ENCODE assay signal across 13 cellular contexts in genomic region chr17:51015145-51015558, GRCh38.
DNase-seq lines count a peak whose midpoint lies in the region; ATAC-seq and TF ChIP-seq lines count a peak whose summit lies in the region.
"Had no signal": no experiment of that assay in that cellular context is flagged by ENCODE, and none has a peak within 500 bp of the region (broad histone marks: within the 10 kb centered on the region; RNA-seq: fewer than 3 reads in every experiment).

No MANE protein-coding gene starts in this region.

- H3K79me2 ChIP-seq in SK-N-SH (ENCODE audit: insufficient read depth): peaks cover 13% of the 10 kb centered on the region

- no peak for ATAC-seq in HG03469 (IDR thresholded peaks at IDR 0.05; ENCODE audit: unreplicated experiment)
- no peak for ATAC-seq in GM21529 (IDR thresholded peaks at IDR 0.05; ENCODE audit: unreplicated experiment)
- ATAC-seq: upper lobe of right lung had no signal

- H3K9me2 ChIP-seq in SK-N-SH: no peaks in the 10 kb centered on the region

- H3K36me3 ChIP-seq in breast epithelium: no peaks in the 10 kb centered on the region
- peaks cover 41 to 53% of the 10 kb centered on the region in 2 experiments for H3K36me3 ChIP-seq in SK-N-SH (replicated peaks in 1 of 2; ENCODE audit: control insufficient read depth in 1 of 2, insufficient read depth in 2 of 2, low read length in 1 of 2)

- TF ChIP-seq POLR2A in breast epithelium (IDR thresholded peaks at IDR 0.05): no peak

- BruUV-seq in MCF 10A (replicated peaks; lab: Mats Ljungman, UMichigan): no TSS peak

- no peaks in the 10 kb centered on the region for H3K9me3 ChIP-seq in breast epithelium
- no peaks in the 10 kb centered on the region for H3K9me3 ChIP-seq in SK-N-SH
- H3K9me3 ChIP-seq: upper lobe of right lung had no signal

- no peak for DNase-seq in MCF 10A (ENCODE audit: unreplicated experiment)
- no peak for DNase-seq in breast epithelium (ENCODE audit: low spot score in 2 of 2)
- DNase-seq in SK-N-SH: no peak
- peak; percentile 93 for DNase-seq in fibroblast of the conjunctiva (ENCODE audit: low read depth)
- no peak for DNase-seq in GF-D8 (lab: John Stamatoyannopoulos, UW)
- no peak for DNase-seq in HK-2 (ENCODE audit: unreplicated experiment)
- DNase-seq: activated effector memory CD4-positive, alpha-beta T cell treated with Interleukin-2 at 50 U/mL for 16 hours; Karpas-422; kidney; upper lobe of right lung had no signal

- H3K4me2 ChIP-seq in SK-N-SH: peak overlapping the region; percentile 2; the same call in 1 of the 2 replicates

- POLR2A ChIA-PET in MCF 10A (lab: Yijun Ruan, JAX) (interaction anchor here (0.7 to 1.2 kb wide), 5 partner anchors 13 to 106 kb away, joined by 3 to 4 read pairs (median 3); partner anchors contain the start of gene SPAG9), SK-N-SH (lab: Yijun Ruan, JAX) (no interaction called here)

- TF ChIP-seq EP300 in SK-N-SH (IDR thresholded peaks at IDR 0.05; ENCODE audit: borderline replicate concordance in 1 of 2, low read depth in 1 of 2, low read length in 1 of 2): no peak

- no peak overlapping the region for H2AFZ ChIP-seq in SK-N-SH (ENCODE audit: low read depth)

- no peaks in the 10 kb centered on the region for H3K9me3 Mint-ChIP-seq in MCF 10A (ENCODE audit: unreplicated experiment)

- H3K36me3 Mint-ChIP-seq in MCF 10A (ENCODE audit: insufficient read depth, unreplicated experiment): peaks cover 72% of the 10 kb centered on the region

- no peaks in the 10 kb centered on the region for H3K4me1 ChIP-seq in breast epithelium
- H3K4me1 ChIP-seq in SK-N-SH (ENCODE audit: control insufficient read depth in 1 of 2, insufficient read depth in 2 of 2, low read depth in 1 of 2, low read length in 1 of 2): peaks cover 7 to 16% of the 10 kb centered on the region in 2 experiments; a peak in 3 of 4 replicates

- no peaks in the 10 kb centered on the region for H3K27me3 Mint-ChIP-seq in MCF 10A (ENCODE audit: insufficient read depth, unreplicated experiment)
- H3K27me3 Mint-ChIP-seq: B cell had no signal

- intact Hi-C loops in MCF 10A (cut with micrococcal nuclease): no loop called here
- intact Hi-C loops in breast epithelium (cut with DNase I; ENCODE audit: low total_unique reads): no loop called here

- no peak overlapping the region for H3K9ac ChIP-seq in SK-N-SH

- peaks cover 7% of the 10 kb centered on the region for H3K4me1 Mint-ChIP-seq in MCF 10A (ENCODE audit: insufficient read depth, unreplicated experiment)
- H3K4me1 Mint-ChIP-seq: B cell had no signal

- 64% methylated on average over 1 of the region's 1 CpG for WGBS in SK-N-SH (ENCODE audit: low lambda C conversion rate)

- H3K4me3 ChIP-seq in breast epithelium (no peak overlapping the region), SK-N-SH (ENCODE audit: low read depth in 2 of 2, low read length in 1 of 2) (no peak overlapping the region)
- H3K4me3 ChIP-seq: upper lobe of right lung had no signal

- peak overlapping the region; percentile 14 for H3K27ac Mint-ChIP-seq in MCF 10A (ENCODE audit: low read depth, unreplicated experiment)
- H3K27ac Mint-ChIP-seq: B cell had no signal

- no peaks in the 10 kb centered on the region for H4K20me1 ChIP-seq in SK-N-SH (ENCODE audit: insufficient read depth)

- TF ChIP-seq RAD21 in SK-N-SH (IDR thresholded peaks at IDR 0.05; ENCODE audit: low read length): no peak

- H3F3A ChIP-seq in SK-N-SH (replicated peaks; ENCODE audit: insufficient read depth): peaks cover 17% of the 10 kb centered on the region

- H3K4me3 Mint-ChIP-seq in MCF 10A (ENCODE audit: unreplicated experiment): no peak overlapping the region
- H3K4me3 Mint-ChIP-seq: B cell had no signal

- H3K27ac ChIP-seq in breast epithelium (no peak overlapping the region), SK-N-SH (ENCODE audit: low read depth in 2 of 2, low read length in 1 of 2) (peak overlapping the region; percentile 50 to 64)
- H3K27ac ChIP-seq: upper lobe of right lung had no signal

- CTCF ChIA-PET in MCF 10A (lab: Yijun Ruan, JAX) (interaction anchor here (0.6 to 1.4 kb wide), 4 partner anchors 13 to 149 kb away, joined by 5 to 9 read pairs (median 5); partner anchors contain the start of gene NME1), SK-N-SH (lab: Yijun Ruan, JAX) (interaction anchor here (0.6 to 3.3 kb wide), 12 partner anchors 11 to 198 kb away, joined by 3 to 25 read pairs (median 4); partner anchors contain the start of gene NME1)

- TF ChIP-seq CTCF in MCF 10A (IDR thresholded peaks at IDR 0.05; ENCODE audit: unreplicated experiment): no peak
- TF ChIP-seq CTCF in breast epithelium (IDR thresholded peaks at IDR 0.05): no peak
- no peak for TF ChIP-seq CTCF in SK-N-SH (IDR thresholded peaks at IDR 0.05)

- H3K27me3 ChIP-seq in breast epithelium (no peaks in the 10 kb centered on the region), SK-N-SH (ENCODE audit: insufficient read depth) (no peaks in the 10 kb centered on the region)
- H3K27me3 ChIP-seq: upper lobe of right lung had no signal

TF ChIP-seq in SK-N-SH, 30 proteins besides CTCF, POLR2A, EP300 and RAD21:
- peak; percentile 55; the same call in 1 of the 2 replicates for TF ChIP-seq TCF12 (IDR thresholded peaks at IDR 0.05)
- 0 out of 2 replicates have a peak, but pooled peaks have one; percentile 17 for TF ChIP-seq NFIC (IDR thresholded peaks at IDR 0.05; ENCODE audit: borderline replicate concordance)
- TF ChIP-seq JUND (IDR thresholded peaks at IDR 0.05): no peak

Comparison
In these comparisons a context has a peak if more than half of its experiments do, and no peak if none do; other contexts are left out.
1. H3K27ac ChIP-seq: peak in SK-N-SH (2 of 2); none in breast epithelium (0 of 2).